ENCODE assay signal across 30 cellular contexts in genomic region chr10:89204621-89205020, GRCh38. TPM values are rescaled to one million over a fixed set of nuclear protein-coding genes. Genes with fewer than 3 reads are reported as not detected.
"Had no signal": no experiment of that assay in that cellular context is flagged by ENCODE, and none has a peak within 500 bp of the region (broad histone marks: within the 10 kb centered on the region; RNA-seq: fewer than 3 reads in every experiment).

No MANE protein-coding gene starts in this region.

- H3K4me2 ChIP-seq: smooth muscle cell had no signal

- H3K4me3 ChIP-seq: gastrocnemius medialis, pancreas, psoas muscle, smooth muscle cell, thyroid gland, upper lobe of left lung, vagina had no signal

- ATAC-seq: activated CD8-positive, alpha-beta memory T cell treated with anti-CD3 and anti-CD28 coated beads, Interleukin-2, amount 10 ng/mL, durations not matched to agents 7 days and 5 days; activated CD8-positive, alpha-beta T cell treated with anti-CD3 and anti-CD28 coated beads, Interleukin-2, amount 10 ng/mL, durations not matched to agents 7 days and 5 days; activated naive CD4-positive, alpha-beta T cell treated with anti-CD3 and anti-CD28 coated beads, Interleukin-2, amount 50 U/mL, for 72 hours; gastrocnemius medialis; left cardiac atrium; naive thymus-derived CD4-positive, alpha-beta T cell; pancreas; psoas muscle; stimulated activated memory B cell treated with anti-CD40 and anti-IgM and Interleukin-4, amounts not matched to agents 10 μg/mL and 1 μg/mL and 100 μg/mL, for 72 hours; stimulated activated naive CD8-positive, alpha-beta T cell treated with anti-CD3 and anti-CD28 coated beads, Interleukin-15, amount 100 ng/mL, for 72 hours had no signal

- H3K4me1 ChIP-seq: breast epithelium had no signal

- H3K27me3 ChIP-seq: thyroid gland, vagina had no signal

- H3K9me3 ChIP-seq: breast epithelium, gastrocnemius medialis, pancreas, psoas muscle, thyroid gland, upper lobe of left lung, vagina had no signal

- H3K36me3 ChIP-seq: breast epithelium, gastrocnemius medialis, pancreas, thyroid gland, upper lobe of left lung, vagina had no signal

- H3K27ac ChIP-seq: breast epithelium, gastrocnemius medialis, pancreas, psoas muscle, thyroid gland, upper lobe of left lung, vagina had no signal

- DNase-seq: activated B cell treated with CpG ODN at 0.5 μM for 24 hours; activated CD4-positive, alpha-beta T cell treated with anti-CD3 and anti-CD28 coated beads, Interleukin-2, amount 50 U/mL, for 1 hour; activated CD8-positive, alpha-beta memory T cell treated with anti-CD3 and anti-CD28 coated beads, Interleukin-2, amount 10 ng/mL, durations not matched to agents 7 days and 5 days; activated CD8-positive, alpha-beta T cell treated with anti-CD3 and anti-CD28 coated beads, Interleukin-2, amount 10 ng/mL, durations not matched to agents 7 days and 5 days; activated naive CD4-positive, alpha-beta T cell; activated T-cell treated with anti-CD3 and anti-CD28 coated beads, Interleukin-2, amount 50 U/mL, for 48 hours; central memory CD4-positive, alpha-beta T cell; dermis blood vessel endothelial cell; effector CD4-positive, alpha-beta T cell; gastrocnemius medialis; glutamatergic neuron; left cardiac atrium; mammary epithelial cell; naive thymus-derived CD4-positive, alpha-beta T cell; pancreas; psoas muscle; stimulated activated CD4-positive, alpha-beta T cell treated with anti-CD3 and anti-CD28 coated beads, Interleukin-1b, Interleukin-23, amount 100 ng/mL, for 48 hours; stimulated activated CD4-positive, alpha-beta T cell treated with anti-CD3 and anti-CD28 coated beads, Interleukin-4, amount 100 ng/mL, for 4 hours; stimulated activated CD8-positive, alpha-beta memory T cell treated with anti-CD3 and anti-CD28 coated beads, Interleukin-4, amount 100 ng/mL, for 48 hours; stimulated activated naive CD8-positive, alpha-beta T cell treated with anti-CD3 and anti-CD28 coated beads, Interleukin-15, amount 100 ng/mL, for 72 hours; substantia nigra; thyroid gland; upper lobe of left lung had no signal

RNA-seq across cellular contexts. Expression of gene CH25H, which starts 2.5 kb away (rescaled TPM):
- total RNA-seq: activated B cell treated with CpG ODN at 0.5 μM for 24 hours; activated CD8-positive, alpha-beta memory T cell treated with anti-CD3 and anti-CD28 coated beads, Interleukin-2, amount 10 ng/mL, durations not matched to agents 7 days and 5 days; activated CD8-positive, alpha-beta T cell treated with anti-CD3 and anti-CD28 coated beads, Interleukin-2, amount 10 ng/mL, durations not matched to agents 7 days and 5 days; activated T-helper 2 cell treated with anti-CD3 and anti-CD28 coated beads, Interferon-gamma antibody, Interleukin-2, Interleukin-4, amounts not matched to agents 10 μg/mL and 5 μg/mL and 100 μg/mL, durations not matched to agents 14 hours and 24 hours and 36 hours; mesothelial cell of epicardium; smooth muscle cell had no signal
- polyA plus RNA-seq: mammary epithelial cell, smooth muscle cell had no signal
